14 cellular contexts compared by ENCODE assay signal in genomic region chr5:140570058-140570457, GRCh38. TPM values are rescaled to one million over a fixed set of nuclear protein-coding genes. Genes with fewer than 3 reads are reported as not detected.
DNase-seq lines count a peak whose midpoint lies in the region; ATAC-seq, FAIRE-seq and TF ChIP-seq lines count a peak whose summit lies in the region.
"Had no signal": no experiment of that assay in that cellular context is flagged by ENCODE, and none has a peak within 500 bp of the region (broad histone marks: within the 10 kb centered on the region; RNA-seq: fewer than 3 reads in every experiment).

No MANE protein-coding gene starts in this region.

- no peaks in the 10 kb centered on the region for H4K20me1 ChIP-seq in HepG2 (ENCODE audit: insufficient read depth, low read length)

- no peak overlapping the region for H3K4me3 Mint-ChIP-seq in activated T-helper 1 cell treated with anti-CD3 and anti-CD28 coated beads, Interleukin-12 subunit alpha, Interleukin-12 subunit beta, Interleukin-2, Interleukin-4 antibody, amounts not matched to agents 30 ng/mL and 10 ng/mL and 1 ng/mL, durations not matched to agents 14 hours and 24 hours and 36 hours

- FAIRE-seq in HepG2 (lab: Jason Lieb, UNC): no peak
- FAIRE-seq: G401.6 had no signal

- no peaks in the 10 kb centered on the region for H3K36me3 ChIP-seq in HepG2 (replicated peaks in 1 of 2; ENCODE audit: control insufficient read depth in 1 of 2, insufficient read depth in 2 of 2, low read length in 2 of 2)

- no peak for TF ChIP-seq CTCF in HepG2 (CRISPR knock-in tag; IDR thresholded peaks at IDR 0.05)

- no peak for TF ChIP-seq EP300 in HepG2 (IDR thresholded peaks at IDR 0.05; ENCODE audit: low read depth in 2 of 2, low read length in 2 of 2)
- no peak for TF ChIP-seq EP300 in HepG2 (CRISPR knock-in tag; IDR thresholded peaks at IDR 0.05; ENCODE audit: borderline replicate concordance)

- no peaks in the 10 kb centered on the region for H3K9me3 ChIP-seq in HepG2 (ENCODE audit: low read length)
- H3K9me3 ChIP-seq: SK-N-SH had no signal

- in situ Hi-C loops in HepG2 (cut with HindIII; ENCODE audit: extremely low pct_ligation_motif_present, low pct_unique_long_range_greater_than_20kb): no loop called here

- no peak overlapping the region for H3K4me3 ChIP-seq in HepG2 (replicated peaks in 1 of 3; ENCODE audit: insufficient read depth in 1 of 3, low read depth in 2 of 3, low read length in 3 of 3)

- no peak overlapping the region for H3K9ac ChIP-seq in HepG2 (ENCODE audit: insufficient read depth, low read depth, low read length)
- H3K9ac ChIP-seq: SK-N-SH had no signal

- peaks cover 43% of the 10 kb centered on the region for H3K4me1 Mint-ChIP-seq in activated T-helper 1 cell treated with anti-CD3 and anti-CD28 coated beads, Interleukin-12 subunit alpha, Interleukin-12 subunit beta, Interleukin-2, Interleukin-4 antibody, amounts not matched to agents 30 ng/mL and 10 ng/mL and 1 ng/mL, durations not matched to agents 14 hours and 24 hours and 36 hours (ENCODE audit: low read depth)

- H3K36me3 Mint-ChIP-seq in activated T-helper 1 cell treated with anti-CD3 and anti-CD28 coated beads, Interleukin-12 subunit alpha, Interleukin-12 subunit beta, Interleukin-2, Interleukin-4 antibody, amounts not matched to agents 30 ng/mL and 10 ng/mL and 1 ng/mL, durations not matched to agents 14 hours and 24 hours and 36 hours (ENCODE audit: low read depth): peaks cover 28% of the 10 kb centered on the region

- no peak overlapping the region for H3K4me2 ChIP-seq in HepG2 (ENCODE audit: low read depth, low read length)
- H3K4me2 ChIP-seq: SK-N-SH had no signal

- H3K4me1 ChIP-seq in HepG2 (ENCODE audit: insufficient read depth, low read length): peaks cover 34% of the 10 kb centered on the region

- H2AFZ ChIP-seq in HepG2 (ENCODE audit: low read length): no peak overlapping the region

- H3K27me3 Mint-ChIP-seq in activated T-helper 1 cell treated with anti-CD3 and anti-CD28 coated beads, Interleukin-12 subunit alpha, Interleukin-12 subunit beta, Interleukin-2, Interleukin-4 antibody, amounts not matched to agents 30 ng/mL and 10 ng/mL and 1 ng/mL, durations not matched to agents 14 hours and 24 hours and 36 hours (ENCODE audit: insufficient read depth): no peaks in the 10 kb centered on the region

- H3K27me3 ChIP-seq in HepG2 (ENCODE audit: control insufficient read depth in 1 of 2, insufficient read depth in 2 of 2, low read length in 2 of 2): no peaks in the 10 kb centered on the region; a peak in 1 of 5 replicates

- no peak for TF ChIP-seq RAD21 in HepG2 (CRISPR knock-in tag; IDR thresholded peaks at IDR 0.05)

- peak; percentile 35 for DNase-seq in activated CD8-positive, alpha-beta memory T cell treated with anti-CD3 and anti-CD28 coated beads for 24 hours
- DNase-seq in activated CD8-positive, alpha-beta memory T cell treated with anti-CD3 and anti-CD28 coated beads, Interleukin-2, amount 50 U/mL, for 4 hours: no peak
- DNase-seq in activated T-helper 1 cell treated with anti-CD3 and anti-CD28 coated beads, Interleukin-12 subunit alpha, Interleukin-12 subunit beta, Interleukin-2, Interleukin-4 antibody, amounts not matched to agents 30 ng/mL and 10 ng/mL and 1 ng/mL, durations not matched to agents 14 hours and 24 hours and 36 hours (ENCODE audit: low spot score): no peak
- no peak for DNase-seq in HepG2 (ENCODE audit: low spot score)
- DNase-seq in substantia nigra (lab: John Stamatoyannopoulos, UW): peak in 3 of 49 donors; percentile 17 to 74 (median 60)
- DNase-seq in NOMO-1 treated with dmso at 0.1 percent for 144 hours (lab: John Stamatoyannopoulos, UW; ENCODE audit: unreplicated experiment): no peak
- no peak for DNase-seq in SHP77 treated with DMSO at 0.1 percent for 48 hours (lab: John Stamatoyannopoulos, UW)
- DNase-seq: ACHN; activated CD4-positive, alpha-beta T cell treated with anti-CD3 and anti-CD28 coated beads, Interleukin-2, amount 50 U/mL, for 4 hours; NCI-H1436 treated with DMSO at 0.1 percent for 48 hours; SK-N-SH had no signal

- ATAC-seq in HepG2 (no peak), GM21825 (IDR thresholded peaks at IDR 0.05; ENCODE audit: unreplicated experiment) (no peak)

- intact Hi-C loops in activated T-helper 1 cell treated with anti-CD3 and anti-CD28 coated beads, Interleukin-12 subunit alpha, Interleukin-12 subunit beta, Interleukin-2, Interleukin-4 antibody, amounts not matched to agents 30 ng/mL and 10 ng/mL and 1 ng/mL, durations not matched to agents 14 hours and 24 hours and 36 hours (cut with micrococcal nuclease): no loop called here
- intact Hi-C loops in HepG2 (cut with micrococcal nuclease; ENCODE audit: unreplicated experiment): no loop called here

- CTCF ChIA-PET in HepG2 (lab: Yijun Ruan, JAX; ENCODE audit: low intra/inter-chr PET ratio, low total read pairs): no interaction called here

- TF ChIP-seq POLR2A in HepG2 (IDR thresholded peaks at IDR 0.05; ENCODE audit: insufficient read depth in 1 of 2, low read depth in 2 of 2, low read length in 2 of 2): no peak

- H3K79me2 ChIP-seq in HepG2 (ENCODE audit: insufficient read depth, low read length): no peaks in the 10 kb centered on the region

- 90% methylated on average over 3 of the region's 4 CpGs for whole genome bisulfite sequencing in HepG2 (ENCODE audit: low lambda C conversion rate)

- POLR2A ChIA-PET in HepG2 (lab: Yijun Ruan, JAX): interaction anchor here (1.0 kb wide), 1 partner anchor 78 kb away, joined by 4 read pairs; the partner anchor contains the start of genes IK and NDUFA2

- no peaks in the 10 kb centered on the region for H3K9me3 Mint-ChIP-seq in activated T-helper 1 cell treated with anti-CD3 and anti-CD28 coated beads, Interleukin-12 subunit alpha, Interleukin-12 subunit beta, Interleukin-2, Interleukin-4 antibody, amounts not matched to agents 30 ng/mL and 10 ng/mL and 1 ng/mL, durations not matched to agents 14 hours and 24 hours and 36 hours
- H3K9me3 Mint-ChIP-seq: brain had no signal

- H3K27ac ChIP-seq in HepG2 (ENCODE audit: extremely low read length, insufficient read depth, low read length) (no peak overlapping the region), substantia nigra (ENCODE audit: low read depth, low read length, poor library complexity, severe bottlenecking) (peak overlapping the region; percentile 27)

- H3K27ac Mint-ChIP-seq in activated T-helper 1 cell treated with anti-CD3 and anti-CD28 coated beads, Interleukin-12 subunit alpha, Interleukin-12 subunit beta, Interleukin-2, Interleukin-4 antibody, amounts not matched to agents 30 ng/mL and 10 ng/mL and 1 ng/mL, durations not matched to agents 14 hours and 24 hours and 36 hours: peak overlapping the region; percentile 82

- no TSS peak for BruUV-seq in HepG2 (replicated peaks; lab: Mats Ljungman, UMichigan)

RNA-seq across cellular contexts. Expression of gene SLC35A4, which starts 5.4 kb away (rescaled TPM):
- total RNA-seq in activated T-helper 1 cell treated with anti-CD3 and anti-CD28 coated beads, Interleukin-12 subunit alpha, Interleukin-12 subunit beta, Interleukin-2, Interleukin-4 antibody, amounts not matched to agents 30 ng/mL and 10 ng/mL and 1 ng/mL, durations not matched to agents 14 hours and 24 hours and 36 hours: 94.3 and 107 TPM in 2 replicates
- total RNA-seq in HepG2 (2016; rRNA removed; fragmentation: Illumina TruSeq; extraction: Trizol): 0.71 and 0.95 TPM in 2 replicates
- 0.18 and 0.20 TPM in 2 replicates for total RNA-seq in HepG2 (2016; cell fraction: cytosol; rRNA removed; fragmentation: Illumina TruSeq; extraction: Trizol; ENCODE audit: low read depth)
- 0.55 and 1.4 TPM in 2 replicates for total RNA-seq in HepG2 (2016; cell fraction: insoluble cytoplasmic fraction; rRNA removed; fragmentation: Illumina TruSeq; extraction: Trizol)
- total RNA-seq in HepG2 (2016; cell fraction: membrane; rRNA removed; fragmentation: Illumina TruSeq; extraction: Trizol): 1.3 TPM in 2 replicates
- total RNA-seq in HepG2 (2016; cell fraction: nucleus; rRNA removed; fragmentation: Illumina TruSeq; extraction: Trizol): 0.50 and 1.2 TPM in 2 replicates
- 4.0 and 5.0 TPM in 2 replicates for polyA plus RNA-seq in HepG2 (2011; rRNA removed)
- 2.0 and 2.4 TPM in 2 replicates for polyA plus RNA-seq in HepG2 (2011; cell fraction: cytosol; rRNA removed)
- polyA plus RNA-seq in HepG2 (2011; cell fraction: nucleus; rRNA removed): 1.8 and 2.8 TPM in 2 replicates
- polyA plus RNA-seq in HepG2 (2012): 1.7 and 2.1 TPM in 2 replicates
- 0.37 and 0.50 TPM in 2 replicates for polyA plus RNA-seq in HepG2 (2016; cell fraction: cytosol; fragmentation: Illumina TruSeq; extraction: Trizol; ENCODE audit: low read depth)
- polyA plus RNA-seq in HepG2 (2016; cell fraction: insoluble cytoplasmic fraction; fragmentation: Illumina TruSeq; extraction: Trizol; ENCODE audit: low read depth): 1.2 and 1.3 TPM in 2 replicates
- polyA plus RNA-seq in HepG2 (2016; cell fraction: membrane; fragmentation: Illumina TruSeq; extraction: Trizol; ENCODE audit: low read depth): 1.8 TPM in 2 replicates
- 1.0 and 1.4 TPM in 2 replicates for polyA plus RNA-seq in HepG2 (2016; cell fraction: nucleus; fragmentation: Illumina TruSeq; extraction: Trizol; ENCODE audit: insufficient read depth, low read depth)
- 4.2 and 169 TPM in 2 replicates for polyA minus RNA-seq in HepG2 (2011; rRNA and poly(A)+ RNA removed; ENCODE audit: low replicate concordance)
- polyA minus RNA-seq in HepG2 (2011; cell fraction: cytosol; rRNA and poly(A)+ RNA removed): 0.79 TPM in 2 replicates
- polyA minus RNA-seq in HepG2 (2011; cell fraction: nucleus; rRNA and poly(A)+ RNA removed): 1.0 and 1.5 TPM in 2 replicates

RNA-seq across cellular contexts. Expression of gene APBB3, which starts 5.7 kb away (rescaled TPM):
- total RNA-seq in activated T-helper 1 cell treated with anti-CD3 and anti-CD28 coated beads, Interleukin-12 subunit alpha, Interleukin-12 subunit beta, Interleukin-2, Interleukin-4 antibody, amounts not matched to agents 30 ng/mL and 10 ng/mL and 1 ng/mL, durations not matched to agents 14 hours and 24 hours and 36 hours: 17.2 and 21.2 TPM in 2 replicates
- total RNA-seq in HepG2 (2016; rRNA removed; fragmentation: Illumina TruSeq; extraction: Trizol): 0.22 and 0.38 TPM in 2 replicates
- not detected in 2 replicates for total RNA-seq in HepG2 (2016; cell fraction: cytosol; rRNA removed; fragmentation: Illumina TruSeq; extraction: Trizol; ENCODE audit: low read depth)
- total RNA-seq in HepG2 (2016; cell fraction: insoluble cytoplasmic fraction; rRNA removed; fragmentation: Illumina TruSeq; extraction: Trizol): 0.24 TPM in 1 of 2 replicates, not detected in the other
- not detected in 2 replicates for total RNA-seq in HepG2 (2016; cell fraction: membrane; rRNA removed; fragmentation: Illumina TruSeq; extraction: Trizol)
- total RNA-seq in HepG2 (2016; cell fraction: nucleus; rRNA removed; fragmentation: Illumina TruSeq; extraction: Trizol): 0.43 and 0.78 TPM in 2 replicates
- 0.78 and 1.4 TPM in 2 replicates for polyA plus RNA-seq in HepG2 (2011; rRNA removed)
- 0.17 and 0.21 TPM in 2 replicates for polyA plus RNA-seq in HepG2 (2011; cell fraction: cytosol; rRNA removed)
- 9.0 and 9.1 TPM in 2 replicates for polyA plus RNA-seq in HepG2 (2011; cell fraction: nucleus; rRNA removed)
- polyA plus RNA-seq in HepG2 (2012): 0.38 and 0.51 TPM in 2 replicates
- not detected in 2 replicates for polyA plus RNA-seq in HepG2 (2016; cell fraction: cytosol; fragmentation: Illumina TruSeq; extraction: Trizol; ENCODE audit: low read depth)
- polyA plus RNA-seq in HepG2 (2016; cell fraction: insoluble cytoplasmic fraction; fragmentation: Illumina TruSeq; extraction: Trizol; ENCODE audit: low read depth): not detected in 2 replicates
- not detected in 2 replicates for polyA plus RNA-seq in HepG2 (2016; cell fraction: membrane; fragmentation: Illumina TruSeq; extraction: Trizol; ENCODE audit: low read depth)
- polyA plus RNA-seq in HepG2 (2016; cell fraction: nucleus; fragmentation: Illumina TruSeq; extraction: Trizol; ENCODE audit: insufficient read depth, low read depth): 1.9 and 2.0 TPM in 2 replicates
- 0.68 and 26.5 TPM in 2 replicates for polyA minus RNA-seq in HepG2 (2011; rRNA and poly(A)+ RNA removed; ENCODE audit: low replicate concordance)
- 0.70 TPM in 1 of 2 replicates, not detected in the other for polyA minus RNA-seq in HepG2 (2011; cell fraction: cytosol; rRNA and poly(A)+ RNA removed)
- polyA minus RNA-seq in HepG2 (2011; cell fraction: nucleus; rRNA and poly(A)+ RNA removed): 1.3 and 3.2 TPM in 2 replicates

RNA-seq across cellular contexts. Expression of gene SRA1, which starts 12.8 kb away (rescaled TPM):
- total RNA-seq in activated T-helper 1 cell treated with anti-CD3 and anti-CD28 coated beads, Interleukin-12 subunit alpha, Interleukin-12 subunit beta, Interleukin-2, Interleukin-4 antibody, amounts not matched to agents 30 ng/mL and 10 ng/mL and 1 ng/mL, durations not matched to agents 14 hours and 24 hours and 36 hours: 55.6 and 59.2 TPM in 2 replicates
- total RNA-seq in HepG2 (2016; rRNA removed; fragmentation: Illumina TruSeq; extraction: Trizol): 32.8 and 38.1 TPM in 2 replicates
- total RNA-seq in HepG2 (2016; cell fraction: cytosol; rRNA removed; fragmentation: Illumina TruSeq; extraction: Trizol; ENCODE audit: low read depth): 39.0 and 47.9 TPM in 2 replicates
- total RNA-seq in HepG2 (2016; cell fraction: insoluble cytoplasmic fraction; rRNA removed; fragmentation: Illumina TruSeq; extraction: Trizol): 31.9 and 32.7 TPM in 2 replicates
- total RNA-seq in HepG2 (2016; cell fraction: membrane; rRNA removed; fragmentation: Illumina TruSeq; extraction: Trizol): 39.6 and 41.8 TPM in 2 replicates
- 15.1 and 15.3 TPM in 2 replicates for total RNA-seq in HepG2 (2016; cell fraction: nucleus; rRNA removed; fragmentation: Illumina TruSeq; extraction: Trizol)
- 14.2 and 15.6 TPM in 2 replicates for polyA plus RNA-seq in HepG2 (2011; rRNA removed)
- polyA plus RNA-seq in HepG2 (2011; cell fraction: cytosol; rRNA removed): 16.8 and 19.0 TPM in 2 replicates
- 9.8 and 10.4 TPM in 2 replicates for polyA plus RNA-seq in HepG2 (2011; cell fraction: nucleus; rRNA removed)
- 11.6 and 17.9 TPM in 2 replicates for polyA plus RNA-seq in HepG2 (2012)
- 62.2 and 65.0 TPM in 2 replicates for polyA plus RNA-seq in HepG2 (2016; cell fraction: cytosol; fragmentation: Illumina TruSeq; extraction: Trizol; ENCODE audit: low read depth)
- polyA plus RNA-seq in HepG2 (2016; cell fraction: insoluble cytoplasmic fraction; fragmentation: Illumina TruSeq; extraction: Trizol; ENCODE audit: low read depth): 33.8 and 43.4 TPM in 2 replicates
- 38.5 and 50.1 TPM in 2 replicates for polyA plus RNA-seq in HepG2 (2016; cell fraction: membrane; fragmentation: Illumina TruSeq; extraction: Trizol; ENCODE audit: low read depth)
- polyA plus RNA-seq in HepG2 (2016; cell fraction: nucleus; fragmentation: Illumina TruSeq; extraction: Trizol; ENCODE audit: insufficient read depth, low read depth): 26.2 and 27.3 TPM in 2 replicates
- 8.3 and 20.3 TPM in 2 replicates for polyA minus RNA-seq in HepG2 (2011; rRNA and poly(A)+ RNA removed; ENCODE audit: low replicate concordance)
- polyA minus RNA-seq in HepG2 (2011; cell fraction: cytosol; rRNA and poly(A)+ RNA removed): 8.6 and 9.0 TPM in 2 replicates
- 10.8 and 11.3 TPM in 2 replicates for polyA minus RNA-seq in HepG2 (2011; cell fraction: nucleus; rRNA and poly(A)+ RNA removed)

RNA-seq across cellular contexts. Expression of gene EIF4EBP3, which starts 22.6 kb away (rescaled TPM):
- total RNA-seq in activated T-helper 1 cell treated with anti-CD3 and anti-CD28 coated beads, Interleukin-12 subunit alpha, Interleukin-12 subunit beta, Interleukin-2, Interleukin-4 antibody, amounts not matched to agents 30 ng/mL and 10 ng/mL and 1 ng/mL, durations not matched to agents 14 hours and 24 hours and 36 hours: 12.7 and 16.1 TPM in 2 replicates
- total RNA-seq in HepG2 (2016; rRNA removed; fragmentation: Illumina TruSeq; extraction: Trizol): 1.7 and 1.9 TPM in 2 replicates
- total RNA-seq in HepG2 (2016; cell fraction: cytosol; rRNA removed; fragmentation: Illumina TruSeq; extraction: Trizol; ENCODE audit: low read depth): 0.91 and 1.5 TPM in 2 replicates
- 0.37 and 1.7 TPM in 2 replicates for total RNA-seq in HepG2 (2016; cell fraction: insoluble cytoplasmic fraction; rRNA removed; fragmentation: Illumina TruSeq; extraction: Trizol)
- 1.1 and 1.7 TPM in 2 replicates for total RNA-seq in HepG2 (2016; cell fraction: membrane; rRNA removed; fragmentation: Illumina TruSeq; extraction: Trizol)
- not detected in 2 replicates for total RNA-seq in HepG2 (2016; cell fraction: nucleus; rRNA removed; fragmentation: Illumina TruSeq; extraction: Trizol)
- polyA plus RNA-seq in HepG2 (2011; rRNA removed): 0.31 and 0.61 TPM in 2 replicates
- polyA plus RNA-seq in HepG2 (2011; cell fraction: cytosol; rRNA removed): 0.54 and 0.85 TPM in 2 replicates
- 1.5 and 2.3 TPM in 2 replicates for polyA plus RNA-seq in HepG2 (2011; cell fraction: nucleus; rRNA removed)
- polyA plus RNA-seq in HepG2 (2012): 1.8 and 6.3 TPM in 2 replicates
- polyA plus RNA-seq in HepG2 (2016; cell fraction: cytosol; fragmentation: Illumina TruSeq; extraction: Trizol; ENCODE audit: low read depth): 1.5 TPM in 2 replicates
- 0.44 and 2.1 TPM in 2 replicates for polyA plus RNA-seq in HepG2 (2016; cell fraction: insoluble cytoplasmic fraction; fragmentation: Illumina TruSeq; extraction: Trizol; ENCODE audit: low read depth)
- 2.5 and 3.0 TPM in 2 replicates for polyA plus RNA-seq in HepG2 (2016; cell fraction: membrane; fragmentation: Illumina TruSeq; extraction: Trizol; ENCODE audit: low read depth)
- polyA plus RNA-seq in HepG2 (2016; cell fraction: nucleus; fragmentation: Illumina TruSeq; extraction: Trizol; ENCODE audit: insufficient read depth, low read depth): 9.1 and 9.5 TPM in 2 replicates
- 2.0 TPM in 1 of 2 replicates, not detected in the other for polyA minus RNA-seq in HepG2 (2011; rRNA and poly(A)+ RNA removed; ENCODE audit: low replicate concordance)
- polyA minus RNA-seq in HepG2 (2011; cell fraction: cytosol; rRNA and poly(A)+ RNA removed): 1.1 and 1.2 TPM in 2 replicates
- polyA minus RNA-seq in HepG2 (2011; cell fraction: nucleus; rRNA and poly(A)+ RNA removed): not detected in 2 replicates

Comparison
In these comparisons a context has a peak if more than half of its experiments do, and no peak if none do; other contexts are left out.
1. RNA of gene SLC35A4, which starts 5.4 kb away (total RNA-seq): 94.3 to 107 TPM in activated T-helper 1 cell treated with anti-CD3 and anti-CD28 coated beads, Interleukin-12 subunit alpha, Interleukin-12 subunit beta, Interleukin-2, Interleukin-4 antibody, amounts not matched to agents 30 ng/mL and 10 ng/mL and 1 ng/mL, durations not matched to agents 14 hours and 24 hours and 36 hours; 0.18 to 1.4 TPM in HepG2; every median in the first group is over 10 times any median in the second.
2. RNA of gene APBB3, which starts 5.7 kb away (total RNA-seq): 17.2 to 21.2 TPM in activated T-helper 1 cell treated with anti-CD3 and anti-CD28 coated beads, Interleukin-12 subunit alpha, Interleukin-12 subunit beta, Interleukin-2, Interleukin-4 antibody, amounts not matched to agents 30 ng/mL and 10 ng/mL and 1 ng/mL, durations not matched to agents 14 hours and 24 hours and 36 hours; 0.22 to 0.78 TPM in HepG2; every median in the first group is over 10 times any median in the second.